Comparison of ENCODE assay signal across 29 cellular contexts in genomic region chr18:73352546-73352945, GRCh38.
DNase-seq lines count a peak whose midpoint lies in the region; ATAC-seq and TF ChIP-seq lines count a peak whose summit lies in the region.
"Had no signal": no experiment of that assay in that cellular context is flagged by ENCODE, and none has a peak within 500 bp of the region (broad histone marks: within the 10 kb centered on the region; RNA-seq: fewer than 3 reads in every experiment).

No MANE protein-coding gene starts in this region.

- BruUV-seq in PC-9 (replicated peaks; lab: Mats Ljungman, UMichigan), result no TSS peak

- H3K9me2 ChIP-seq in PC-9 (ENCODE audit: insufficient read depth), result 0 out of 2 replicates have a peak, but pooled peaks cover 4% of the 10 kb centered on the region

- peak overlapping the region; percentile 28; the same call in 1 of the 2 replicates for H2AFZ ChIP-seq in PC-9
- H2AFZ ChIP-seq: GM23338 had no signal

- H3K79me2 ChIP-seq in PC-9 (ENCODE audit: low read depth), result no peaks in the 10 kb centered on the region

- no peak overlapping the region for H3K4me2 ChIP-seq in PC-9
- H3K4me2 ChIP-seq: GM23338 had no signal

- no peak overlapping the region for H3K9ac ChIP-seq in colonic mucosa (ENCODE audit: low read depth in 2 of 2, low read length in 2 of 2)

- intact Hi-C loops in Right ventricle myocardium superior (cut with DNase I), result no loop called here
- intact Hi-C loops in PC-9 (cut with micrococcal nuclease; ENCODE audit: unreplicated experiment), result no loop called here
- intact Hi-C loops in colonic mucosa (cut with DNase I), result no loop called here

- H3K27ac ChIP-seq in right atrium auricular region (no peak overlapping the region), PC-9 (no peak overlapping the region), colonic mucosa (no peak overlapping the region)
- H3K27ac ChIP-seq: esophagus squamous epithelium, ovary, RWPE1, sigmoid colon, tibial nerve had no signal

- CTCF ChIA-PET in PC-9 (lab: Charles Lee), result no interaction called here

- DNase-seq in Right ventricle myocardium superior (no peak), right atrium auricular region (ENCODE audit: low spot score) (no peak), PC-9 (no peak), fibroblast of the aortic adventitia (ENCODE audit: low read depth) (peak; percentile 63), smooth muscle cell of the brain vasculature (ENCODE audit: low read depth, low spot score) (peak; percentile 46), SIG-M5 (lab: John Stamatoyannopoulos, UW) (no peak), AG08395 (ENCODE audit: low spot score) (no peak), colonic mucosa (no peak)
- DNase-seq: activated CD4-positive, alpha-beta T cell treated with anti-CD3 and anti-CD28 coated beads, Interleukin-2, amount 50 U/mL, for 1 hour; activated effector memory CD4-positive, alpha-beta T cell treated with anti-CD3 and anti-CD28 coated beads, Interleukin-2, amount 50 U/mL, for 16 hours; amniotic stem cell; CD8-positive, alpha-beta memory T cell; effector memory CD8-positive, alpha-beta T cell; EL; esophagus squamous epithelium; hippocampal formation; islet precursor cell; naive thymus-derived CD4-positive, alpha-beta T cell; NCI-H1417; NCI-H2171 treated with DMSO at 0.1 percent for 48 hours; NK-92 treated with Interleukin-12 subunit alpha and Interleukin-12 subunit beta, amount 100 ng/mL, for 24 hours; ovary; sigmoid colon; stimulated activated CD4-positive, alpha-beta T cell treated with anti-CD3 and anti-CD28 coated beads, Interleukin-2, amount 100 ng/mL, for 24 hours; stimulated activated naive CD8-positive, alpha-beta T cell treated with anti-CD3 and anti-CD28 coated beads, Interleukin-15, Interleukin-2, amounts not matched to agents 100 U/mL and 50 U/mL, for 24 hours; T-cell had no signal

- no peaks in the 10 kb centered on the region for H3K9me3 ChIP-seq in right atrium auricular region
- peaks cover 3% of the 10 kb centered on the region; the same call in 1 of the 2 replicates for H3K9me3 ChIP-seq in PC-9 (ENCODE audit: insufficient read depth, low read depth)
- H3K9me3 ChIP-seq in colonic mucosa, result no peaks in the 10 kb centered on the region
- H3K9me3 ChIP-seq: esophagus squamous epithelium, ovary, sigmoid colon, tibial nerve had no signal

- POLR2A ChIA-PET in PC-9 (lab: Charles Lee; ENCODE audit: unreplicated experiment), result no interaction called here

- peak; percentile 65 for ATAC-seq in Right ventricle myocardium superior (ENCODE audit: poor library complexity)
- ATAC-seq: effector memory CD8-positive, alpha-beta T cell; GM23338; naive thymus-derived CD4-positive, alpha-beta T cell; stimulated activated naive CD8-positive, alpha-beta T cell treated with anti-CD3 and anti-CD28 coated beads, Interleukin-15, Interleukin-2, amounts not matched to agents 100 U/mL and 50 U/mL, for 24 hours; T-cell had no signal

- no peak overlapping the region for H3K4me3 ChIP-seq in right atrium auricular region
- no peak overlapping the region for H3K4me3 ChIP-seq in PC-9
- no peak overlapping the region for H3K4me3 ChIP-seq in fibroblast of the aortic adventitia (ENCODE audit: low read depth, low read length)
- H3K4me3 ChIP-seq in colonic mucosa, result no peak overlapping the region
- H3K4me3 ChIP-seq: esophagus squamous epithelium, GM23338, ovary, sigmoid colon, tibial nerve had no signal

- no peaks in the 10 kb centered on the region for H3K36me3 ChIP-seq in right atrium auricular region
- no peaks in the 10 kb centered on the region for H3K36me3 ChIP-seq in PC-9 (ENCODE audit: low read depth)
- H3K36me3 ChIP-seq in colonic mucosa, result no peaks in the 10 kb centered on the region
- H3K36me3 ChIP-seq: esophagus squamous epithelium, ovary, sigmoid colon, tibial nerve had no signal

- TF ChIP-seq CTCF in right atrium auricular region (IDR thresholded peaks at IDR 0.05) (no peak), PC-9 (conservative IDR thresholded peaks at IDR 0.05) (no peak), fibroblast of the aortic adventitia (IDR thresholded peaks at IDR 0.05; ENCODE audit: insufficient read depth, low read length) (peak; percentile 29), colonic mucosa (IDR thresholded peaks at IDR 0.05) (no peak)

- no peaks in the 10 kb centered on the region for H4K20me1 ChIP-seq in PC-9 (ENCODE audit: insufficient read depth)

- H3K4me1 ChIP-seq in right atrium auricular region, result no peaks in the 10 kb centered on the region
- no peaks in the 10 kb centered on the region for H3K4me1 ChIP-seq in PC-9 (replicated peaks; ENCODE audit: insufficient read depth)
- no peaks in the 10 kb centered on the region for H3K4me1 ChIP-seq in colonic mucosa
- H3K4me1 ChIP-seq: esophagus squamous epithelium, sigmoid colon, tibial nerve had no signal

- H3K27me3 ChIP-seq in right atrium auricular region, result no peaks in the 10 kb centered on the region
- H3K27me3 ChIP-seq in PC-9 (ENCODE audit: insufficient read depth, low read depth), result no peaks in the 10 kb centered on the region
- no peaks in the 10 kb centered on the region for H3K27me3 ChIP-seq in colonic mucosa
- H3K27me3 ChIP-seq: esophagus squamous epithelium, ovary, sigmoid colon, tibial nerve had no signal

- no peaks in the 10 kb centered on the region for H3F3A ChIP-seq in PC-9 (ENCODE audit: insufficient read depth, low read depth)

Comparison
In these comparisons a context has a peak if more than half of its experiments do, and no peak if none do; other contexts are left out.
1. DNase-seq: peak in fibroblast of the aortic adventitia (single experiment) and smooth muscle cell of the brain vasculature (single experiment); none in Right ventricle myocardium superior (single experiment), right atrium auricular region (single experiment), PC-9 (0 of 2), SIG-M5 (single experiment), AG08395 (single experiment) and colonic mucosa (single experiment).